17 cellular contexts compared by ENCODE assay signal in the genomic region with DNA sequence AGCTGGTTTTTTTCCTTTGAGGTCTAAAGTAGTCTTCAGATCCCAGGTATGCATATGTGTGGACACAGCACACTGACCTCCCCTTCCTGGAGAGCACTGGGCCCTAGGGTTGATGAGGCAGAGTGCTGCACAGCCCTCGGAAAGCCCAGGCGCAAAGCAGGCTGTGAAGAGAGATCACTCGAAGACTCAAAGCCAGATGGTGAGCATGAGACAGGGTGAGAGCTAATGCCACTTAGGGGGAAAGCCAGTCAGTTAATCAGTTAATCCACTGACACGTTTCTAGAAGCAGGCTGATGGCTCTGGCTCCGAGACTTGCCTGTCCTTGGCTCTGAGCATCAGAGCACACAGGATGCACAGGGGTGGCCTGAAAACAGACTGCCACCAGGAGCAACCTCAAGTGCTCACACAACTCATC. TPM values are rescaled to one million over a fixed set of nuclear protein-coding genes. Genes with fewer than 3 reads are reported as not detected.
DNase-seq lines count a peak whose midpoint lies in the region; ATAC-seq, FAIRE-seq and TF ChIP-seq lines count a peak whose summit lies in the region.
"Had no signal": no experiment of that assay in that cellular context is flagged by ENCODE, and none has a peak within 500 bp of the region (broad histone marks: within the 10 kb centered on the region; RNA-seq: fewer than 3 reads in every experiment).

No MANE protein-coding gene starts in this region.

- no peak overlapping the region for H3K9ac ChIP-seq in endothelial cell of umbilical vein (replicated peaks; ENCODE audit: extremely low read depth, insufficient read depth, low read length)

- H3K27me3 ChIP-seq in H7 (ENCODE audit: control insufficient read depth, insufficient read depth, low read length) (no peaks in the 10 kb centered on the region), Panc1 (ENCODE audit: control insufficient read depth, insufficient read depth, low read length) (no peaks in the 10 kb centered on the region), endothelial cell of umbilical vein (ENCODE audit: control insufficient read depth in 2 of 2, insufficient read depth in 2 of 2, low read length in 2 of 2) (no peaks in the 10 kb centered on the region)
- no peaks in the 10 kb centered on the region for H3K27me3 ChIP-seq in CD4-positive, alpha-beta T cell (ENCODE audit: control insufficient read depth, insufficient read depth, low read length)

- no peak for FAIRE-seq in endothelial cell of umbilical vein (lab: Jason Lieb, UNC)
- no peak for FAIRE-seq in urothelium cell line (lab: Jason Lieb, UNC)

- TF ChIP-seq CTCF in Panc1 (IDR thresholded peaks at IDR 0.05) = no peak
- TF ChIP-seq CTCF in endothelial cell of umbilical vein (IDR thresholded peaks at IDR 0.05; ENCODE audit: extremely low read depth in 1 of 2, insufficient read depth in 1 of 2, low read depth in 1 of 2, low read length in 2 of 2) = no peak
- TF ChIP-seq CTCF in CD4-positive, alpha-beta T cell (IDR thresholded peaks at IDR 0.05) = no peak

- ATAC-seq in Panc1 = peak; percentile 20; the same call in 1 of the 2 replicates
- no peak for ATAC-seq in CD4-positive, alpha-beta T cell (ENCODE audit: poor library complexity)
- no peak for ATAC-seq in GM21390 (IDR thresholded peaks at IDR 0.05; ENCODE audit: unreplicated experiment)
- ATAC-seq: WTC11 had no signal

- H3K4me1 ChIP-seq in Panc1 (ENCODE audit: control insufficient read depth, insufficient read depth, low read length) = peaks cover 4% of the 10 kb centered on the region
- H3K4me1 ChIP-seq in endothelial cell of umbilical vein (ENCODE audit: control insufficient read depth, extremely low read depth, insufficient read depth, low read length) = peaks cover 14% of the 10 kb centered on the region
- H3K4me1 ChIP-seq: psoas muscle had no signal

- POLR2A ChIA-PET in Panc1 (lab: Charles Lee) (no interaction called here), endothelial cell of umbilical vein (lab: Charles Lee) (interaction anchor here (0.7 kb wide), 1 partner anchor 27 kb away, joined by 4 read pairs; no protein-coding TSS in a partner anchor)
- POLR2A ChIA-PET in CD4-positive, alpha-beta T cell (lab: Charles Lee) = no interaction called here

- H3K9me3 Mint-ChIP-seq in CD4-positive, alpha-beta T cell = no peaks in the 10 kb centered on the region
- H3K9me3 Mint-ChIP-seq: activated naive CD4-positive, alpha-beta T cell treated with anti-CD3 and anti-CD28 coated beads, Interleukin-2, amount 10 ng/mL, durations not matched to agents 7 days and 5 days; CD4-positive, CD25-positive, alpha-beta regulatory T cell; WTC11 had no signal

- peaks cover 1% of the 10 kb centered on the region for H3K36me3 Mint-ChIP-seq in CD4-positive, alpha-beta T cell (ENCODE audit: low read depth)

- H3K9me3 ChIP-seq in Panc1 (ENCODE audit: control insufficient read depth, insufficient read depth, low read depth, low read length) (no peaks in the 10 kb centered on the region), endothelial cell of umbilical vein (replicated peaks; ENCODE audit: control insufficient read depth, insufficient read depth, low read length) (no peaks in the 10 kb centered on the region)
- no peaks in the 10 kb centered on the region for H3K9me3 ChIP-seq in CD4-positive, alpha-beta T cell (ENCODE audit: control insufficient read depth, low read length)
- H3K9me3 ChIP-seq: psoas muscle, thoracic aorta had no signal

- H3K4me1 Mint-ChIP-seq in CD4-positive, alpha-beta T cell (ENCODE audit: low read depth) = no peaks in the 10 kb centered on the region
- H3K4me1 Mint-ChIP-seq: activated naive CD4-positive, alpha-beta T cell treated with anti-CD3 and anti-CD28 coated beads, Interleukin-2, amount 10 ng/mL, durations not matched to agents 7 days and 5 days had no signal

- BruUV-seq in Panc1 (replicated peaks; lab: Mats Ljungman, UMichigan) = no TSS peak
- BruUV-seq in endothelial cell of umbilical vein (replicated peaks; lab: Mats Ljungman, UMichigan) = no TSS peak

- peak; percentile 5 for DNase-seq in H7
- no peak for DNase-seq in Panc1 (ENCODE audit: low read depth, low spot score)
- DNase-seq in endothelial cell of umbilical vein (ENCODE audit: low read depth, low spot score) = no peak
- DNase-seq in retina = peak; percentile 59
- no peak for DNase-seq in urothelium cell line (ENCODE audit: low spot score)
- no peak for DNase-seq in CD4-positive, alpha-beta T cell
- DNase-seq: activated naive CD4-positive, alpha-beta T cell treated with anti-CD3 and anti-CD28 coated beads, Interleukin-2, amount 10 ng/mL, durations not matched to agents 7 days and 5 days; CD4-positive, CD25-positive, alpha-beta regulatory T cell; GDM1; psoas muscle; stimulated activated CD4-positive, alpha-beta T cell treated with anti-CD3 and anti-CD28 coated beads, Interleukin-2, amount 100 ng/mL, for 24 hours; stimulated activated CD8-positive, alpha-beta memory T cell treated with anti-CD3 and anti-CD28 coated beads, Interleukin-4, amount 100 ng/mL, for 48 hours had no signal

- dilution Hi-C loops in endothelial cell of umbilical vein (cut with MboI; ENCODE audit: extremely low pct_ligation_motif_present, low sequenced_read_pairs) = no loop called here

- no peak overlapping the region for H3K27ac ChIP-seq in Panc1 (ENCODE audit: low read length)
- H3K27ac ChIP-seq in endothelial cell of umbilical vein (ENCODE audit: insufficient read depth, low read depth, low read length) = no peak overlapping the region
- H3K27ac ChIP-seq in CD4-positive, alpha-beta T cell (ENCODE audit: low read depth, low read length) = no peak overlapping the region
- H3K27ac ChIP-seq: psoas muscle, thoracic aorta had no signal

- no peak overlapping the region for H2AFZ ChIP-seq in endothelial cell of umbilical vein (ENCODE audit: low read depth, low read length)

- no peaks in the 10 kb centered on the region for H3K27me3 Mint-ChIP-seq in CD4-positive, alpha-beta T cell
- H3K27me3 Mint-ChIP-seq: activated naive CD4-positive, alpha-beta T cell treated with anti-CD3 and anti-CD28 coated beads, Interleukin-2, amount 10 ng/mL, durations not matched to agents 7 days and 5 days; CD4-positive, CD25-positive, alpha-beta regulatory T cell had no signal

- H3K4me3 ChIP-seq in H7 (ENCODE audit: insufficient read depth, low read depth, low read length) (no peak overlapping the region), Panc1 (ENCODE audit: low read depth in 2 of 2, low read length in 2 of 2) (no peak overlapping the region), endothelial cell of umbilical vein (replicated peaks in 1 of 3; ENCODE audit: insufficient read depth in 1 of 3, low read depth in 1 of 3, low read length in 3 of 3) (no peak overlapping the region)
- H3K4me3 ChIP-seq: psoas muscle, thoracic aorta had no signal

- no peaks in the 10 kb centered on the region for H3K79me2 ChIP-seq in endothelial cell of umbilical vein (ENCODE audit: control insufficient read depth, insufficient read depth, low read length)

- H3K27ac Mint-ChIP-seq in CD4-positive, alpha-beta T cell = no peak overlapping the region
- H3K27ac Mint-ChIP-seq: activated naive CD4-positive, alpha-beta T cell treated with anti-CD3 and anti-CD28 coated beads, Interleukin-2, amount 10 ng/mL, durations not matched to agents 7 days and 5 days had no signal

- in situ Hi-C loops in Panc1 (cut with HindIII; ENCODE audit: low pct_unique_long_range_greater_than_20kb, low sequenced_read_pairs) = no loop called here

- no peaks in the 10 kb centered on the region for H4K20me1 ChIP-seq in endothelial cell of umbilical vein (replicated peaks; ENCODE audit: control insufficient read depth, extremely low read depth, insufficient read depth, low read length)

- H3K36me3 ChIP-seq in H7 (replicated peaks; ENCODE audit: control insufficient read depth, insufficient read depth, low read length) (peaks cover 4% of the 10 kb centered on the region), Panc1 (ENCODE audit: control insufficient read depth, insufficient read depth, low read length) (peaks cover 9% of the 10 kb centered on the region), endothelial cell of umbilical vein (ENCODE audit: control insufficient read depth in 2 of 2, extremely low read depth in 1 of 2, insufficient read depth in 2 of 2, low read length in 2 of 2) (no peaks in the 10 kb centered on the region)
- H3K36me3 ChIP-seq: thoracic aorta had no signal

- H3K9me1 ChIP-seq in endothelial cell of umbilical vein (replicated peaks; ENCODE audit: control insufficient read depth, extremely low read depth, insufficient read depth, low read length) = no peaks in the 10 kb centered on the region

- no peak overlapping the region for H3K4me3 Mint-ChIP-seq in CD4-positive, alpha-beta T cell
- H3K4me3 Mint-ChIP-seq: activated naive CD4-positive, alpha-beta T cell treated with anti-CD3 and anti-CD28 coated beads, Interleukin-2, amount 10 ng/mL, durations not matched to agents 7 days and 5 days; CD4-positive, CD25-positive, alpha-beta regulatory T cell; WTC11 had no signal

- CTCF ChIA-PET in Panc1 (lab: Charles Lee) = no interaction called here
- CTCF ChIA-PET in endothelial cell of umbilical vein (lab: Charles Lee) = interaction anchor here (0.7 to 7.5 kb wide), 23 partner anchors 9 to 221 kb away, joined by 3 to 126 read pairs (median 5); partner anchors contain the start of genes AQP6 and SMARCD1
- CTCF ChIA-PET in CD4-positive, alpha-beta T cell (lab: Charles Lee) = interaction anchor here (0.5 to 2.2 kb wide), 3 partner anchors 17 to 888 kb away, joined by 3 to 14 read pairs (median 9); no protein-coding TSS in a partner anchor

- H3K4me2 ChIP-seq in endothelial cell of umbilical vein (ENCODE audit: insufficient read depth, low read length) = peak overlapping the region; percentile 13

- TF ChIP-seq POLR2A in endothelial cell of umbilical vein (IDR thresholded peaks at IDR 0.05; ENCODE audit: low read depth, low read length) = no peak

- intact Hi-C loops in Panc1 (cut with micrococcal nuclease; ENCODE audit: unreplicated experiment) = no loop called here
- intact Hi-C loops in endothelial cell of umbilical vein (cut with micrococcal nuclease) = loop anchor here (2.0 kb wide), 1 partner anchor 18 kb away; no protein-coding TSS in a partner anchor
- intact Hi-C loops in CD4-positive, alpha-beta T cell (cut with DNase I, micrococcal nuclease) = no loop called here

RNA-seq across cellular contexts. Expression of gene AQP6, which starts 11.7 kb away (rescaled TPM):
- not detected in 2 replicates for total RNA-seq in H7 (2014; rRNA removed; shearing (Covaris generic))
- total RNA-seq in Panc1 (2021; ENCODE audit: unreplicated experiment) = 0.31 TPM
- 0.17 TPM for polyA plus RNA-seq in Panc1 (2012; ENCODE audit: insufficient read length)
- not detected in 2 replicates for total RNA-seq in endothelial cell of umbilical vein
- 0.04 TPM in 1 of 2 replicates, not detected in the other for polyA plus RNA-seq in endothelial cell of umbilical vein
- polyA plus RNA-seq in endothelial cell of umbilical vein (2011; cell fraction: cytosol; rRNA removed) = not detected in 2 replicates
- 0.07 and 0.20 TPM in 2 replicates for polyA plus RNA-seq in endothelial cell of umbilical vein (2011; cell fraction: nucleus; rRNA removed)
- not detected in 2 replicates for polyA plus RNA-seq in endothelial cell of umbilical vein (2012)
- polyA minus RNA-seq in endothelial cell of umbilical vein = not detected in 2 replicates
- not detected for polyA minus RNA-seq in endothelial cell of umbilical vein (2011; cell fraction: cytosol; rRNA and poly(A)+ RNA removed)
- polyA minus RNA-seq in endothelial cell of umbilical vein (2011; cell fraction: nucleus; rRNA and poly(A)+ RNA removed) = not detected in 2 replicates
- total RNA-seq in CD4-positive, alpha-beta T cell = not detected
- total RNA-seq: CD4-positive, CD25-positive, alpha-beta regulatory T cell; kidney epithelial cell; M059J; psoas muscle; thoracic aorta had no signal
- polyA plus RNA-seq: CD4-positive, CD25-positive, alpha-beta regulatory T cell had no signal

RNA-seq across cellular contexts. Expression of gene AQP5, which starts 22.8 kb away (rescaled TPM):
- 1.7 and 2.9 TPM in 2 replicates for total RNA-seq in H7 (2014; rRNA removed; shearing (Covaris generic))
- total RNA-seq in Panc1 (2021; ENCODE audit: unreplicated experiment) (0.72 TPM), endothelial cell of umbilical vein (0.67 and 0.95 TPM in 2 replicates)
- 0.16 TPM for polyA plus RNA-seq in Panc1 (2012; ENCODE audit: insufficient read length)
- 2.3 and 2.7 TPM in 2 replicates for polyA plus RNA-seq in endothelial cell of umbilical vein
- polyA plus RNA-seq in endothelial cell of umbilical vein (2011; cell fraction: cytosol; rRNA removed) = 0.76 and 1.8 TPM in 2 replicates
- polyA plus RNA-seq in endothelial cell of umbilical vein (2011; cell fraction: nucleus; rRNA removed) = 1.3 and 2.9 TPM in 2 replicates
- 0.23 and 0.31 TPM in 2 replicates for polyA plus RNA-seq in endothelial cell of umbilical vein (2012)
- polyA minus RNA-seq in endothelial cell of umbilical vein = 0.68 and 0.92 TPM in 2 replicates
- polyA minus RNA-seq in endothelial cell of umbilical vein (2011; cell fraction: cytosol; rRNA and poly(A)+ RNA removed) = not detected
- 0.48 TPM in 1 of 2 replicates, not detected in the other for polyA minus RNA-seq in endothelial cell of umbilical vein (2011; cell fraction: nucleus; rRNA and poly(A)+ RNA removed)
- total RNA-seq in CD4-positive, alpha-beta T cell = not detected
- total RNA-seq: CD4-positive, CD25-positive, alpha-beta regulatory T cell; kidney epithelial cell; psoas muscle had no signal
- polyA plus RNA-seq: CD4-positive, CD25-positive, alpha-beta regulatory T cell had no signal

RNA-seq across cellular contexts. Expression of gene AQP2, which starts 33.9 kb away (rescaled TPM):
- not detected in 2 replicates for total RNA-seq in H7 (2014; rRNA removed; shearing (Covaris generic))
- total RNA-seq in Panc1 (2021; ENCODE audit: unreplicated experiment) (0.36 TPM), endothelial cell of umbilical vein (not detected in 2 replicates)
- polyA plus RNA-seq in Panc1 (2012; ENCODE audit: insufficient read length) = not detected
- not detected in 2 replicates for polyA plus RNA-seq in endothelial cell of umbilical vein
- not detected in 2 replicates for polyA plus RNA-seq in endothelial cell of umbilical vein (2011; cell fraction: cytosol; rRNA removed)
- not detected in 2 replicates for polyA plus RNA-seq in endothelial cell of umbilical vein (2011; cell fraction: nucleus; rRNA removed)
- polyA plus RNA-seq in endothelial cell of umbilical vein (2012) = not detected in 2 replicates
- not detected in 2 replicates for polyA minus RNA-seq in endothelial cell of umbilical vein
- not detected for polyA minus RNA-seq in endothelial cell of umbilical vein (2011; cell fraction: cytosol; rRNA and poly(A)+ RNA removed)
- polyA minus RNA-seq in endothelial cell of umbilical vein (2011; cell fraction: nucleus; rRNA and poly(A)+ RNA removed) = not detected in 2 replicates
- not detected for total RNA-seq in CD4-positive, alpha-beta T cell
- total RNA-seq: CD4-positive, CD25-positive, alpha-beta regulatory T cell; kidney epithelial cell; M059J; psoas muscle; WTC11 had no signal
- polyA plus RNA-seq: CD4-positive, CD25-positive, alpha-beta regulatory T cell; psoas muscle had no signal

RNA-seq across cellular contexts. Expression of gene RACGAP1, which starts 40.8 kb away (rescaled TPM):
- 80.6 and 85.1 TPM in 2 replicates for total RNA-seq in H7 (2014; rRNA removed; shearing (Covaris generic))
- total RNA-seq in Panc1 (2021; ENCODE audit: unreplicated experiment) (147 TPM), endothelial cell of umbilical vein (56.3 and 62.9 TPM in 2 replicates)
- 63.2 TPM for polyA plus RNA-seq in Panc1 (2012; ENCODE audit: insufficient read length)
- 15.4 and 16.5 TPM in 2 replicates for polyA plus RNA-seq in endothelial cell of umbilical vein
- 30.8 and 31.7 TPM in 2 replicates for polyA plus RNA-seq in endothelial cell of umbilical vein (2011; cell fraction: cytosol; rRNA removed)
- 35.0 and 37.2 TPM in 2 replicates for polyA plus RNA-seq in endothelial cell of umbilical vein (2011; cell fraction: nucleus; rRNA removed)
- polyA plus RNA-seq in endothelial cell of umbilical vein (2012) = 30.3 and 55.7 TPM in 2 replicates
- polyA minus RNA-seq in endothelial cell of umbilical vein = 42.7 and 50.6 TPM in 2 replicates
- polyA minus RNA-seq in endothelial cell of umbilical vein (2011; cell fraction: cytosol; rRNA and poly(A)+ RNA removed) = 104 TPM
- polyA minus RNA-seq in endothelial cell of umbilical vein (2011; cell fraction: nucleus; rRNA and poly(A)+ RNA removed) = 14.4 and 22.9 TPM in 2 replicates
- total RNA-seq in CD4-positive, alpha-beta T cell = 1 to 10 TPM; 3.0 to 3.3 TPM

Comparison
In these comparisons a context has a peak if more than half of its experiments do, and no peak if none do; other contexts are left out.
1. DNase-seq: peak in H7 (single experiment) and retina (single experiment); none in Panc1 (single experiment), endothelial cell of umbilical vein (single experiment), urothelium cell line (single experiment) and CD4-positive, alpha-beta T cell (0 of 10).